In genomic region chr3:121809249-121809648, GRCh38 we compare ENCODE assay signal across 12 cellular contexts. TPM values are rescaled to one million over a fixed set of nuclear protein-coding genes. Genes with fewer than 3 reads are reported as not detected.
DNase-seq lines count a peak whose midpoint lies in the region; ATAC-seq and FAIRE-seq lines count a peak whose summit lies in the region.
"Had no signal": no experiment of that assay in that cellular context is flagged by ENCODE, and none has a peak within 500 bp of the region (broad histone marks: within the 10 kb centered on the region; RNA-seq: fewer than 3 reads in every experiment).

No MANE protein-coding gene starts in this region.

- H3K9me3 ChIP-seq in small intestine (ENCODE audit: control insufficient read depth, low read depth): no peaks in the 10 kb centered on the region

- no peak overlapping the region for H3K27ac ChIP-seq in small intestine (ENCODE audit: low read depth in 1 of 2, low read length in 1 of 2)
- H3K27ac ChIP-seq: 22Rv1 had no signal

- no peaks in the 10 kb centered on the region for H3K27me3 ChIP-seq in small intestine (ENCODE audit: control insufficient read depth in 2 of 2, insufficient read depth in 2 of 2, low read length in 2 of 2)

- FAIRE-seq in small intestine (lab: Jason Lieb, UNC): peak; percentile 39

- H3K4me3 ChIP-seq in small intestine (ENCODE audit: low read depth in 1 of 2, low read length in 2 of 2): no peak overlapping the region

- no peak for DNase-seq in activated CD4-positive, CD25-positive, alpha-beta regulatory T cell (lab: John Stamatoyannopoulos, UW)
- peak; percentile 22 for DNase-seq in small intestine
- DNase-seq in iPS-NIHi7 (ENCODE audit: extremely low spot score): no peak
- no peak for DNase-seq in NCI-H128 (lab: John Stamatoyannopoulos, UW; ENCODE audit: unreplicated experiment)
- DNase-seq in KG1 (lab: John Stamatoyannopoulos, UW): no peak
- DNase-seq: activated CD4-positive, alpha-beta T cell treated with anti-CD3 and anti-CD28 coated beads, Interleukin-2, amount 10 ng/mL, durations not matched to agents 24 days and 14 days; endodermal cell; NCI-H187 treated with DMSO at 0.1 percent for 48 hours had no signal

- H3K36me3 ChIP-seq in small intestine (ENCODE audit: control insufficient read depth in 2 of 2, insufficient read depth in 2 of 2, low read length in 2 of 2): peaks cover 2 to 8% of the 10 kb centered on the region in 2 donors

- H3K4me1 ChIP-seq in small intestine (ENCODE audit: control insufficient read depth in 2 of 2, insufficient read depth in 1 of 2, low read depth in 1 of 2, low read length in 1 of 2): peaks cover 0 to 2% of the 10 kb centered on the region in 2 donors

- 6 to 29% (median 26%) methylated on average over 1 of the region's 1 CpG for WGBS in small intestine, 3 donors

- ATAC-seq in activated CD4-positive, CD25-positive, alpha-beta regulatory T cell treated with anti-CD3 and anti-CD28 coated beads, Interleukin-2, amount 50 U/mL, for 24 hours: peak; percentile 55 to 92
- ATAC-seq in GM21723 (IDR thresholded peaks at IDR 0.05; ENCODE audit: unreplicated experiment): peak; percentile 95
- ATAC-seq in HG03139 (IDR thresholded peaks at IDR 0.05; ENCODE audit: unreplicated experiment): peak; percentile 94

RNA-seq across cellular contexts. Expression of gene IQCB1, which starts 25.6 kb away (rescaled TPM):
- polyA plus RNA-seq in small intestine: 10 to 100 TPM in 1 of 3 donors, 1 to 10 TPM in 2; 8.9 to 12.8 (median 9.4) TPM

RNA-seq across cellular contexts. Expression of gene EAF2, which starts 25.8 kb away (rescaled TPM):
- polyA plus RNA-seq in small intestine: 10 to 100 TPM in 1 of 3 donors, 1 to 10 TPM in 2; 4.9 to 18.1 (median 8.5) TPM

RNA-seq across cellular contexts. Expression of gene GOLGB1, which starts 59.7 kb away (rescaled TPM):
- polyA plus RNA-seq in small intestine: 10 to 100 TPM; 17.3 to 28.9 (median 22.2) TPM
